In genomic region chr2:129702773-129703172, GRCh38 we compare ENCODE assay signal across 26 cellular contexts.
"Had no signal": no experiment of that assay in that cellular context is flagged by ENCODE, and none has a peak within 500 bp of the region (broad histone marks: within the 10 kb centered on the region; RNA-seq: fewer than 3 reads in every experiment).

No MANE protein-coding gene starts in this region.

- FAIRE-seq: HTR-8/SVneo, K562 had no signal

- H3K9me3 ChIP-seq: SK-N-SH had no signal

- H3K27ac ChIP-seq: HL-60, KMS-11, RWPE1 had no signal

- H3K9ac ChIP-seq: KMS-11, SK-N-SH had no signal

- H3K4me2 ChIP-seq: KMS-11, SK-N-SH had no signal

- DNase-seq: Kasumi-1; MV-4-11; NCI-H1048; NCI-H1105; NCI-H1417; NCI-H1436 treated with DMSO at 0.1 percent for 48 hours; NCI-H1694; NCI-H1930; NCI-H2081; NCI-H2107; NCI-H2227 treated with DMSO at 0.1 percent for 48 hours; NCI-H524; NCI-H526 treated with DMSO at 0.1 percent for 48 hours; NCI-H774; NK-92 treated with Interleukin-12 subunit alpha and Interleukin-12 subunit beta, amount 100 ng/mL, for 24 hours; PC-3; SHP77; SK-N-SH; SW 1271; T-cell had no signal

- H3K4me3 ChIP-seq: K562 had no signal

- ATAC-seq: K562, Panc1, PC-3, T-cell had no signal
